Comparison of ENCODE assay signal across 25 cellular contexts in the genomic region with DNA sequence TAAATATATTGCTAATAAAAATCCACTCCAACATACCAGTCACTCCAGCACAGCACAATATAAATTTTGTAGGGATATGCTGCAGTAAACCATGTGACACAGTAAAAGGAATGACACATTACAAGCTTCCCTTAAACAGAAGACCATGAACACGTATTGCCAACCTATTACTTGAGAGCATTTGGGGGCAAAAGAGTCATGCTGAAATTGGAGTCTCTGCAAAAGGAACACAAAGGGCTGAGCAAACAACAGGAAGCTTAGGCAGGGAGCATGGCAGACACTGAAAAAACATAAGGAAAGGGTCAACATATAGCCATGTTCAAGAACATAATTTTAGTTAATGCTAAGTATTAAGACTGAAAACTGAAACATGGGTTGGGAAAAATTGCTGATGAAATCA.
"Had no signal": no experiment of that assay in that cellular context is flagged by ENCODE, and none has a peak within 500 bp of the region (broad histone marks: within the 10 kb centered on the region; RNA-seq: fewer than 3 reads in every experiment).

No MANE protein-coding gene starts in this region.

- H3K79me2 ChIP-seq: hepatocyte had no signal

- H2AFZ ChIP-seq: hepatocyte had no signal

- H3K9me3 Mint-ChIP-seq: activated CD4-positive, alpha-beta T cell treated with anti-CD3 and anti-CD28 coated beads, Interleukin-2, amount 10 ng/mL, durations not matched to agents 7 days and 5 days; activated CD8-positive, alpha-beta T cell treated with anti-CD3 and anti-CD28 coated beads for 36 hours; activated naive CD4-positive, alpha-beta T cell treated with anti-CD3 and anti-CD28 coated beads, Interleukin-2, amount 50 U/mL, for 24 hours; brain; nephron had no signal

- H3K9me3 ChIP-seq: left ventricle myocardium inferior, pancreas, psoas muscle, right atrium auricular region, spleen, testis, uterus had no signal

- ATAC-seq: activated CD4-positive, CD25-positive, alpha-beta regulatory T cell treated with anti-CD3 and anti-CD28 coated beads, Interleukin-2, amount 50 U/mL, for 24 hours; activated CD8-positive, alpha-beta memory T cell treated with anti-CD3 and anti-CD28 coated beads, Interleukin-2, amount 10 ng/mL, durations not matched to agents 7 days and 5 days; activated CD8-positive, alpha-beta T cell treated with anti-CD3 and anti-CD28 coated beads for 36 hours; esophagus mucosa; pancreas; psoas muscle had no signal

- H3K4me3 ChIP-seq: hepatocyte, left ventricle myocardium inferior, pancreas, psoas muscle, right atrium auricular region, spleen, testis, uterus had no signal

- H3K36me3 Mint-ChIP-seq: brain had no signal

- DNase-seq: activated CD4-positive, alpha-beta T cell treated with anti-CD3 and anti-CD28 coated beads, Interleukin-2, amount 10 ng/mL, durations not matched to agents 7 days and 5 days; activated CD8-positive, alpha-beta memory T cell treated with anti-CD3 and anti-CD28 coated beads, Interleukin-2, amount 10 ng/mL, durations not matched to agents 7 days and 5 days; activated CD8-positive, alpha-beta T cell treated with anti-CD3 and anti-CD28 coated beads for 36 hours; activated gamma-delta T cell; activated T-cell treated with anti-CD3 and anti-CD28 coated beads for 4 hours; anterior cingulate cortex; effector memory CD4-positive, alpha-beta T cell; foreskin melanocyte; glutamatergic neuron; left ventricle myocardium inferior; pancreas; psoas muscle; spleen; stimulated activated CD4-positive, alpha-beta T cell treated with anti-CD3 and anti-CD28 coated beads, Interleukin-4, amount 100 ng/mL, for 1 hour; stimulated activated naive CD4-positive, alpha-beta T cell; testis; trophoblast cell; uterus had no signal

- H3K27ac ChIP-seq: hepatocyte, left ventricle myocardium inferior, pancreas, psoas muscle, right atrium auricular region, spleen, testis, uterus had no signal

- H3K4me3 Mint-ChIP-seq: activated CD4-positive, alpha-beta T cell treated with anti-CD3 and anti-CD28 coated beads, Interleukin-2, amount 10 ng/mL, durations not matched to agents 7 days and 5 days; activated CD8-positive, alpha-beta memory T cell treated with anti-CD3 and anti-CD28 coated beads, Interleukin-2, amount 10 ng/mL, durations not matched to agents 7 days and 5 days; activated CD8-positive, alpha-beta T cell treated with anti-CD3 and anti-CD28 coated beads for 36 hours; activated naive CD4-positive, alpha-beta T cell treated with anti-CD3 and anti-CD28 coated beads, Interleukin-2, amount 50 U/mL, for 24 hours; brain; nephron had no signal

- H3K27ac Mint-ChIP-seq: activated CD4-positive, alpha-beta T cell treated with anti-CD3 and anti-CD28 coated beads, Interleukin-2, amount 10 ng/mL, durations not matched to agents 7 days and 5 days; activated CD8-positive, alpha-beta memory T cell treated with anti-CD3 and anti-CD28 coated beads, Interleukin-2, amount 10 ng/mL, durations not matched to agents 7 days and 5 days; activated CD8-positive, alpha-beta T cell treated with anti-CD3 and anti-CD28 coated beads for 36 hours; activated naive CD4-positive, alpha-beta T cell treated with anti-CD3 and anti-CD28 coated beads, Interleukin-2, amount 50 U/mL, for 24 hours; brain; nephron had no signal

- H3K27me3 ChIP-seq: hepatocyte, pancreas, right atrium auricular region, spleen, testis, uterus had no signal

- H3K27me3 Mint-ChIP-seq: activated CD4-positive, alpha-beta T cell treated with anti-CD3 and anti-CD28 coated beads, Interleukin-2, amount 10 ng/mL, durations not matched to agents 7 days and 5 days; activated CD8-positive, alpha-beta memory T cell treated with anti-CD3 and anti-CD28 coated beads, Interleukin-2, amount 10 ng/mL, durations not matched to agents 7 days and 5 days; activated CD8-positive, alpha-beta T cell treated with anti-CD3 and anti-CD28 coated beads for 36 hours; activated naive CD4-positive, alpha-beta T cell treated with anti-CD3 and anti-CD28 coated beads, Interleukin-2, amount 50 U/mL, for 24 hours; brain had no signal

- H3K36me3 ChIP-seq: left ventricle myocardium inferior, pancreas, right atrium auricular region, spleen, uterus had no signal

- H3K4me1 ChIP-seq: pancreas, psoas muscle, right atrium auricular region, testis, uterus had no signal

- H3K4me2 ChIP-seq: hepatocyte had no signal
